Comparison of ENCODE assay signal across 8 cellular contexts in genomic region chr2:119694994-119695521, GRCh38. TPM values are rescaled to one million over a fixed set of nuclear protein-coding genes. Genes with fewer than 3 reads are reported as not detected.
DNase-seq lines count a peak whose midpoint lies in the region; ATAC-seq, FAIRE-seq and TF ChIP-seq lines count a peak whose summit lies in the region.

No MANE protein-coding gene starts in this region.

- peak overlapping the region in 1 of 2 donors; percentile 41 for H3K4me3 ChIP-seq in foreskin fibroblast (ENCODE audit: low read depth in 1 of 2, low read length in 2 of 2)

- H3K27me3 Mint-ChIP-seq in T-helper 2 cell treated with Interferon-gamma antibody and Interleukin-4, amounts not matched to agents 5 μg/mL and 100 μg/mL, for 36 hours (ENCODE audit: low read depth), result no peaks in the 10 kb centered on the region

- no peaks in the 10 kb centered on the region for H3K9me3 Mint-ChIP-seq in T-helper 2 cell treated with Interferon-gamma antibody and Interleukin-4, amounts not matched to agents 5 μg/mL and 100 μg/mL, for 36 hours

- no peak for TF ChIP-seq CTCF in foreskin fibroblast (IDR thresholded peaks at IDR 0.05; ENCODE audit: low read depth, low read length)

- H3K36me3 Mint-ChIP-seq in T-helper 2 cell treated with Interferon-gamma antibody and Interleukin-4, amounts not matched to agents 5 μg/mL and 100 μg/mL, for 36 hours (ENCODE audit: low read depth), result no peaks in the 10 kb centered on the region

- FAIRE-seq in frontal cortex (lab: Jason Lieb, UNC), result no peak

- no peak overlapping the region for H3K27ac Mint-ChIP-seq in T-helper 2 cell treated with Interferon-gamma antibody and Interleukin-4, amounts not matched to agents 5 μg/mL and 100 μg/mL, for 36 hours

- ATAC-seq in HG03521 (IDR thresholded peaks at IDR 0.05; ENCODE audit: unreplicated experiment), result no peak

- DNase-seq in stimulated activated naive CD4-positive, alpha-beta T cell (lab: John Stamatoyannopoulos, UW), result peak; percentile 29 to 73 (median 53)
- DNase-seq in stimulated activated naive CD4-positive, alpha-beta T cell treated with Interleukin-2 at 50 U/mL for 16 hours (lab: John Stamatoyannopoulos, UW), result no peak
- DNase-seq in RPMI8226, result peak; percentile 43
- DNase-seq in foreskin fibroblast, result peak; percentile 39 to 72
- DNase-seq in T-helper 2 cell treated with Interferon-gamma antibody and Interleukin-4, amounts not matched to agents 5 μg/mL and 100 μg/mL, for 36 hours (ENCODE audit: low spot score), result no peak
- no peak for DNase-seq in NCI-H82 treated with DMSO at 0.1 percent for 48 hours (lab: John Stamatoyannopoulos, UW; ENCODE audit: unreplicated experiment)
- DNase-seq in frontal cortex (ENCODE audit: low spot score in 2 of 2), result no peak

- H3K4me3 Mint-ChIP-seq in T-helper 2 cell treated with Interferon-gamma antibody and Interleukin-4, amounts not matched to agents 5 μg/mL and 100 μg/mL, for 36 hours, result no peak overlapping the region

- peaks cover 7% of the 10 kb centered on the region for H3K4me1 Mint-ChIP-seq in T-helper 2 cell treated with Interferon-gamma antibody and Interleukin-4, amounts not matched to agents 5 μg/mL and 100 μg/mL, for 36 hours (ENCODE audit: low read depth)

RNA-seq across cellular contexts. Expression of gene TMEM177, which starts 16.1 kb away (rescaled TPM):
- 12.6 TPM for total RNA-seq in frontal cortex

Comparison
In these comparisons a context has a peak if more than half of its experiments do, and no peak if none do; other contexts are left out.
1. DNase-seq: peak in stimulated activated naive CD4-positive, alpha-beta T cell (6 of 6), RPMI8226 (single experiment) and foreskin fibroblast (2 of 2); none in stimulated activated naive CD4-positive, alpha-beta T cell treated with Interleukin-2 at 50 U/mL for 16 hours (single experiment), T-helper 2 cell treated with Interferon-gamma antibody and Interleukin-4, amounts not matched to agents 5 μg/mL and 100 μg/mL, for 36 hours (single experiment), NCI-H82 treated with DMSO at 0.1 percent for 48 hours (single experiment) and frontal cortex (0 of 2).